ENCODE assay signal across 8 cellular contexts in genomic region chr6:43714311-43715055, GRCh38. TPM values are rescaled to one million over a fixed set of nuclear protein-coding genes. Genes with fewer than 3 reads are reported as not detected.
A peak's percentile ranks its signal among the peaks of the same experiment; 100 is the strongest.
DNase-seq lines count a peak whose midpoint lies in the region; ATAC-seq and TF ChIP-seq lines count a peak whose summit lies in the region.

No MANE protein-coding gene starts in this region.

- TF ChIP-seq POLR2A in erythroblast (IDR thresholded peaks at IDR 0.05; ENCODE audit: low read length): no peak

- no peak overlapping the region for H3K4me3 ChIP-seq in AG09309 (ENCODE audit: control insufficient read depth, low read depth, low read length)

- peak; percentile 14 for ATAC-seq in GM19467 (IDR thresholded peaks at IDR 0.05; ENCODE audit: unreplicated experiment)
- peak; percentile 33 for ATAC-seq in HG03432 (IDR thresholded peaks at IDR 0.05; ENCODE audit: unreplicated experiment)
- ATAC-seq in left lobe of liver: no peak

- peak; percentile 23 for DNase-seq in AG09309 (ENCODE audit: low read depth)
- DNase-seq in erythroblast (lab: John Stamatoyannopoulos, UW): peak; percentile 17 to 30
- no peak for DNase-seq in DMS114 treated with DMSO at 0.1 percent for 48 hours (lab: John Stamatoyannopoulos, UW; ENCODE audit: unreplicated experiment)
- DNase-seq in left lobe of liver (ENCODE audit: low spot score): no peak
- DNase-seq in NCI-H1092 (lab: John Stamatoyannopoulos, UW): no peak
- no peak for DNase-seq in SHP77 (lab: John Stamatoyannopoulos, UW)

- TF ChIP-seq CTCF in AG09309 (IDR thresholded peaks at IDR 0.05; ENCODE audit: control insufficient read depth, insufficient read depth, low read depth, low read length, missing control alignments): no peak

RNA-seq across cellular contexts. Expression of gene MRPS18A, which starts 26.9 kb away (rescaled TPM):
- total RNA-seq in left lobe of liver: 26.6 TPM

RNA-seq across cellular contexts. Expression of gene VEGFA, which starts 55.5 kb away (rescaled TPM):
- 135 TPM for total RNA-seq in left lobe of liver

Comparison
In these comparisons a context has a peak if more than half of its experiments do, and no peak if none do; other contexts are left out.
1. DNase-seq: peak in AG09309 (single experiment) and erythroblast (2 of 2); none in DMS114 treated with DMSO at 0.1 percent for 48 hours (single experiment), left lobe of liver (single experiment), NCI-H1092 (single experiment) and SHP77 (0 of 2).